26 cellular contexts compared by ENCODE assay signal in genomic region chr22:42131562-42131961, GRCh38. TPM values are rescaled to one million over a fixed set of nuclear protein-coding genes. Genes with fewer than 3 reads are reported as not detected.
DNase-seq lines count a peak whose midpoint lies in the region; ATAC-seq, FAIRE-seq and TF ChIP-seq lines count a peak whose summit lies in the region.
"Had no signal": no experiment of that assay in that cellular context is flagged by ENCODE, and none has a peak within 500 bp of the region (broad histone marks: within the 10 kb centered on the region; RNA-seq: fewer than 3 reads in every experiment).

No MANE protein-coding gene starts in this region.

- POLR2A ChIA-PET in HepG2 (lab: Yijun Ruan, JAX), result interaction anchor here (1.0 kb wide), 1 partner anchor 41 kb away, joined by 3 read pairs; the partner anchor contains the start of gene NDUFA6

- H3K27me3 Mint-ChIP-seq in activated naive CD4-positive, alpha-beta T cell treated with anti-CD3 and anti-CD28 coated beads, Interleukin-2, amount 50 U/mL, for 24 hours, result no peaks in the 10 kb centered on the region
- H3K27me3 Mint-ChIP-seq in activated T-helper 1 cell treated with anti-CD3 and anti-CD28 coated beads, Interleukin-12 subunit alpha, Interleukin-12 subunit beta, Interleukin-2, Interleukin-4 antibody, amounts not matched to agents 30 ng/mL and 10 ng/mL and 1 ng/mL, durations not matched to agents 14 hours and 24 hours and 36 hours (ENCODE audit: insufficient read depth), result no peaks in the 10 kb centered on the region
- H3K27me3 Mint-ChIP-seq in activated T-helper 17 cell treated with anti-CD3 and anti-CD28 coated beads, Interleukin-2, amount 50 U/mL, for 72 hours, result no peaks in the 10 kb centered on the region

- peak overlapping the region; percentile 38 for H3K27ac Mint-ChIP-seq in activated naive CD4-positive, alpha-beta T cell treated with anti-CD3 and anti-CD28 coated beads, Interleukin-2, amount 50 U/mL, for 24 hours
- peak overlapping the region; percentile 49 for H3K27ac Mint-ChIP-seq in activated T-helper 1 cell treated with anti-CD3 and anti-CD28 coated beads, Interleukin-12 subunit alpha, Interleukin-12 subunit beta, Interleukin-2, Interleukin-4 antibody, amounts not matched to agents 30 ng/mL and 10 ng/mL and 1 ng/mL, durations not matched to agents 14 hours and 24 hours and 36 hours
- H3K27ac Mint-ChIP-seq in activated T-helper 17 cell treated with anti-CD3 and anti-CD28 coated beads, Interleukin-2, amount 50 U/mL, for 72 hours, result no peak overlapping the region

- intact Hi-C loops in activated T-helper 1 cell treated with anti-CD3 and anti-CD28 coated beads, Interleukin-12 subunit alpha, Interleukin-12 subunit beta, Interleukin-2, Interleukin-4 antibody, amounts not matched to agents 30 ng/mL and 10 ng/mL and 1 ng/mL, durations not matched to agents 14 hours and 24 hours and 36 hours (cut with micrococcal nuclease), result no loop called here
- intact Hi-C loops in HepG2 (cut with micrococcal nuclease; ENCODE audit: unreplicated experiment), result no loop called here

- H3K27me3 ChIP-seq in HepG2 (ENCODE audit: control insufficient read depth in 1 of 2, insufficient read depth in 2 of 2, low read length in 2 of 2), result no peaks in the 10 kb centered on the region

- H3K4me1 Mint-ChIP-seq in activated naive CD4-positive, alpha-beta T cell treated with anti-CD3 and anti-CD28 coated beads, Interleukin-2, amount 50 U/mL, for 24 hours, result no peaks in the 10 kb centered on the region
- no peaks in the 10 kb centered on the region for H3K4me1 Mint-ChIP-seq in activated T-helper 1 cell treated with anti-CD3 and anti-CD28 coated beads, Interleukin-12 subunit alpha, Interleukin-12 subunit beta, Interleukin-2, Interleukin-4 antibody, amounts not matched to agents 30 ng/mL and 10 ng/mL and 1 ng/mL, durations not matched to agents 14 hours and 24 hours and 36 hours (ENCODE audit: low read depth)
- no peaks in the 10 kb centered on the region for H3K4me1 Mint-ChIP-seq in activated T-helper 17 cell treated with anti-CD3 and anti-CD28 coated beads, Interleukin-2, amount 50 U/mL, for 72 hours

- no peaks in the 10 kb centered on the region for H3K79me2 ChIP-seq in HepG2 (ENCODE audit: insufficient read depth, low read length)

- no peaks in the 10 kb centered on the region for H3K36me3 Mint-ChIP-seq in activated naive CD4-positive, alpha-beta T cell treated with anti-CD3 and anti-CD28 coated beads, Interleukin-2, amount 50 U/mL, for 24 hours
- H3K36me3 Mint-ChIP-seq in activated T-helper 1 cell treated with anti-CD3 and anti-CD28 coated beads, Interleukin-12 subunit alpha, Interleukin-12 subunit beta, Interleukin-2, Interleukin-4 antibody, amounts not matched to agents 30 ng/mL and 10 ng/mL and 1 ng/mL, durations not matched to agents 14 hours and 24 hours and 36 hours (ENCODE audit: low read depth), result peaks cover 3% of the 10 kb centered on the region
- H3K36me3 Mint-ChIP-seq in activated T-helper 17 cell treated with anti-CD3 and anti-CD28 coated beads, Interleukin-2, amount 50 U/mL, for 72 hours (ENCODE audit: low read depth), result no peaks in the 10 kb centered on the region

- CTCF ChIA-PET in HepG2 (lab: Yijun Ruan, JAX; ENCODE audit: low intra/inter-chr PET ratio, low total read pairs), result no interaction called here

- H2AFZ ChIP-seq in HepG2 (ENCODE audit: low read length), result no peak overlapping the region
- H2AFZ ChIP-seq: GM23248, PC-9 had no signal

- TF ChIP-seq CTCF in HepG2 (CRISPR knock-in tag; IDR thresholded peaks at IDR 0.05) (no peak), GM20000 (IDR thresholded peaks at IDR 0.05; ENCODE audit: extremely low read depth, missing control alignments) (no peak)

- peak overlapping the region; percentile 69 for H3K4me2 ChIP-seq in HepG2 (ENCODE audit: low read depth, low read length)
- H3K4me2 ChIP-seq: PC-9 had no signal

- BruUV-seq in HepG2 (replicated peaks; lab: Mats Ljungman, UMichigan), result no TSS peak

- in situ Hi-C loops in HepG2 (cut with HindIII; ENCODE audit: extremely low pct_ligation_motif_present, low pct_unique_long_range_greater_than_20kb), result no loop called here

- no peaks in the 10 kb centered on the region for H3K36me3 ChIP-seq in HepG2 (replicated peaks in 1 of 2; ENCODE audit: control insufficient read depth in 1 of 2, insufficient read depth in 2 of 2, low read length in 2 of 2)
- H3K36me3 ChIP-seq: HAP-1 had no signal

- WGBS in HepG2 (ENCODE audit: low lambda C conversion rate), result 21% methylated on average over 8 of the region's 8 CpGs

- no peaks in the 10 kb centered on the region for H3K9me3 Mint-ChIP-seq in activated naive CD4-positive, alpha-beta T cell treated with anti-CD3 and anti-CD28 coated beads, Interleukin-2, amount 50 U/mL, for 24 hours
- H3K9me3 Mint-ChIP-seq in activated T-helper 1 cell treated with anti-CD3 and anti-CD28 coated beads, Interleukin-12 subunit alpha, Interleukin-12 subunit beta, Interleukin-2, Interleukin-4 antibody, amounts not matched to agents 30 ng/mL and 10 ng/mL and 1 ng/mL, durations not matched to agents 14 hours and 24 hours and 36 hours, result no peaks in the 10 kb centered on the region
- no peaks in the 10 kb centered on the region for H3K9me3 Mint-ChIP-seq in activated T-helper 17 cell treated with anti-CD3 and anti-CD28 coated beads, Interleukin-2, amount 50 U/mL, for 72 hours

- DNase-seq in activated naive CD4-positive, alpha-beta T cell treated with Interleukin-2 at 50 U/mL for 16 hours, result no peak
- DNase-seq in activated T-helper 1 cell treated with anti-CD3 and anti-CD28 coated beads, Interleukin-12 subunit alpha, Interleukin-12 subunit beta, Interleukin-2, Interleukin-4 antibody, amounts not matched to agents 30 ng/mL and 10 ng/mL and 1 ng/mL, durations not matched to agents 14 hours and 24 hours and 36 hours (ENCODE audit: low spot score), result no peak
- DNase-seq in HepG2 (ENCODE audit: low spot score) (peak; percentile 37), hypothalamus (lab: John Stamatoyannopoulos, UW) (no peak), SK-N-DZ (ENCODE audit: low spot score) (no peak), GM20000 (ENCODE audit: low spot score) (no peak)
- DNase-seq: 8988T; ACHN; DMS153; DND-41; GM23248; NCI-H1048; NCI-H1417; NCI-H1694; NCI-H2029 treated with DMSO at 0.1 percent for 48 hours; NCI-H446 treated with DMSO at 0.1 percent for 48 hours; NCI-H526; NCI-H82; NK-92 treated with Interleukin-12 subunit alpha and Interleukin-12 subunit beta, amount 100 ng/mL, for 24 hours; PC-9; RPMI8226; SHP77 had no signal

- peak overlapping the region; percentile 18 to 57 (median 33); a peak in 4 of 6 replicates for H3K4me3 ChIP-seq in HepG2 (replicated peaks in 1 of 3; ENCODE audit: insufficient read depth in 1 of 3, low read depth in 2 of 3, low read length in 3 of 3)
- H3K4me3 ChIP-seq: GM23248, HAP-1, PC-9 had no signal

- FAIRE-seq in HepG2 (lab: Jason Lieb, UNC), result no peak

- no peak for TF ChIP-seq EP300 in HepG2 (IDR thresholded peaks at IDR 0.05; ENCODE audit: low read depth in 2 of 2, low read length in 2 of 2)
- no peak for TF ChIP-seq EP300 in HepG2 (CRISPR knock-in tag; IDR thresholded peaks at IDR 0.05; ENCODE audit: borderline replicate concordance)

- no peaks in the 10 kb centered on the region for H3K9me3 ChIP-seq in HepG2 (ENCODE audit: low read length)
- H3K9me3 ChIP-seq: HAP-1 had no signal

- peak overlapping the region; percentile 20 for H3K27ac ChIP-seq in HepG2 (ENCODE audit: extremely low read length, insufficient read depth, low read length)
- H3K27ac ChIP-seq: GM23248, HL-60, PC-9 had no signal

- no peak for TF ChIP-seq RAD21 in HepG2 (CRISPR knock-in tag; IDR thresholded peaks at IDR 0.05)

- H3K4me1 ChIP-seq in HepG2 (ENCODE audit: insufficient read depth, low read length), result peaks cover 32% of the 10 kb centered on the region
- H3K4me1 ChIP-seq: HAP-1 had no signal

- H3K9ac ChIP-seq in HepG2 (ENCODE audit: insufficient read depth, low read depth, low read length), result peak overlapping the region; percentile 19; the same call in 1 of the 2 replicates
- H3K9ac ChIP-seq: GM23248 had no signal

- no peaks in the 10 kb centered on the region for H4K20me1 ChIP-seq in HepG2 (ENCODE audit: insufficient read depth, low read length)

- ATAC-seq in HepG2, result peak; percentile 64
- ATAC-seq in activated T-helper 17 cell treated with anti-CD3 and anti-CD28 coated beads, Interleukin-2, amount 50 U/mL, for 72 hours (replicated peaks), result no peak

- TF ChIP-seq POLR2A in HepG2 (IDR thresholded peaks at IDR 0.05; ENCODE audit: insufficient read depth in 1 of 2, low read depth in 2 of 2, low read length in 2 of 2), result no peak

- no peak overlapping the region for H3K4me3 Mint-ChIP-seq in activated naive CD4-positive, alpha-beta T cell treated with anti-CD3 and anti-CD28 coated beads, Interleukin-2, amount 50 U/mL, for 24 hours
- no peak overlapping the region for H3K4me3 Mint-ChIP-seq in activated T-helper 1 cell treated with anti-CD3 and anti-CD28 coated beads, Interleukin-12 subunit alpha, Interleukin-12 subunit beta, Interleukin-2, Interleukin-4 antibody, amounts not matched to agents 30 ng/mL and 10 ng/mL and 1 ng/mL, durations not matched to agents 14 hours and 24 hours and 36 hours
- H3K4me3 Mint-ChIP-seq in activated T-helper 17 cell treated with anti-CD3 and anti-CD28 coated beads, Interleukin-2, amount 50 U/mL, for 72 hours, result no peak overlapping the region

RNA-seq across cellular contexts. Expression of gene CYP2D6, which starts 1.0 kb away (rescaled TPM):
- total RNA-seq in activated T-helper 1 cell treated with anti-CD3 and anti-CD28 coated beads, Interleukin-12 subunit alpha, Interleukin-12 subunit beta, Interleukin-2, Interleukin-4 antibody, amounts not matched to agents 30 ng/mL and 10 ng/mL and 1 ng/mL, durations not matched to agents 14 hours and 24 hours and 36 hours, result 4.1 and 4.6 TPM in 2 replicates
- 0.18 and 1.0 TPM in 2 replicates for total RNA-seq in HepG2 (2016; rRNA removed; fragmentation: Illumina TruSeq; extraction: Trizol)
- total RNA-seq in HepG2 (2016; cell fraction: cytosol; rRNA removed; fragmentation: Illumina TruSeq; extraction: Trizol; ENCODE audit: low read depth), result 0.53 and 0.61 TPM in 2 replicates
- total RNA-seq in HepG2 (2016; cell fraction: insoluble cytoplasmic fraction; rRNA removed; fragmentation: Illumina TruSeq; extraction: Trizol), result 0.22 and 1.2 TPM in 2 replicates
- 0.45 and 0.49 TPM in 2 replicates for total RNA-seq in HepG2 (2016; cell fraction: membrane; rRNA removed; fragmentation: Illumina TruSeq; extraction: Trizol)
- 2.1 TPM in 2 replicates for total RNA-seq in HepG2 (2016; cell fraction: nucleus; rRNA removed; fragmentation: Illumina TruSeq; extraction: Trizol)
- polyA plus RNA-seq in HepG2 (2011; rRNA removed), result 3.7 and 4.4 TPM in 2 replicates
- polyA plus RNA-seq in HepG2 (2011; cell fraction: cytosol; rRNA removed), result 1.6 and 2.3 TPM in 2 replicates
- 30.3 and 32.1 TPM in 2 replicates for polyA plus RNA-seq in HepG2 (2011; cell fraction: nucleus; rRNA removed)
- 1.9 and 2.5 TPM in 2 replicates for polyA plus RNA-seq in HepG2 (2012)
- 0.15 and 0.16 TPM in 2 replicates for polyA plus RNA-seq in HepG2 (2016; cell fraction: cytosol; fragmentation: Illumina TruSeq; extraction: Trizol; ENCODE audit: low read depth)
- polyA plus RNA-seq in HepG2 (2016; cell fraction: insoluble cytoplasmic fraction; fragmentation: Illumina TruSeq; extraction: Trizol; ENCODE audit: low read depth), result 0.16 and 0.46 TPM in 2 replicates
- 0.27 and 0.41 TPM in 2 replicates for polyA plus RNA-seq in HepG2 (2016; cell fraction: membrane; fragmentation: Illumina TruSeq; extraction: Trizol; ENCODE audit: low read depth)
- polyA plus RNA-seq in HepG2 (2016; cell fraction: nucleus; fragmentation: Illumina TruSeq; extraction: Trizol; ENCODE audit: insufficient read depth, low read depth), result 3.2 and 4.0 TPM in 2 replicates
- polyA minus RNA-seq in HepG2 (2011; rRNA and poly(A)+ RNA removed; ENCODE audit: low replicate concordance), result 1.3 and 4.2 TPM in 2 replicates
- 1.5 and 1.8 TPM in 2 replicates for polyA minus RNA-seq in HepG2 (2011; cell fraction: cytosol; rRNA and poly(A)+ RNA removed)
- 6.4 and 6.7 TPM in 2 replicates for polyA minus RNA-seq in HepG2 (2011; cell fraction: nucleus; rRNA and poly(A)+ RNA removed)
- polyA plus RNA-seq in SK-N-DZ (2014; cell fraction: cytosol; rRNA removed), result 0.14 and 0.31 TPM in 2 replicates
- polyA plus RNA-seq in SK-N-DZ (2014; cell fraction: nucleus; rRNA removed), result 11.4 and 12.4 TPM in 2 replicates
- total RNA-seq in activated T-helper 17 cell treated with anti-CD3 and anti-CD28 coated beads, Interleukin-2, amount 50 U/mL, for 72 hours, result 1 to 10 TPM; 5.5 to 6.3 TPM
- total RNA-seq: GM23248 had no signal

RNA-seq across cellular contexts. Expression of gene NDUFA6, which starts 41.0 kb away (rescaled TPM):
- 81.6 and 85.8 TPM in 2 replicates for total RNA-seq in activated T-helper 1 cell treated with anti-CD3 and anti-CD28 coated beads, Interleukin-12 subunit alpha, Interleukin-12 subunit beta, Interleukin-2, Interleukin-4 antibody, amounts not matched to agents 30 ng/mL and 10 ng/mL and 1 ng/mL, durations not matched to agents 14 hours and 24 hours and 36 hours
- total RNA-seq in HepG2 (2016; rRNA removed; fragmentation: Illumina TruSeq; extraction: Trizol), result 87.8 and 107 TPM in 2 replicates
- total RNA-seq in HepG2 (2016; cell fraction: cytosol; rRNA removed; fragmentation: Illumina TruSeq; extraction: Trizol; ENCODE audit: low read depth), result 30.3 and 32.0 TPM in 2 replicates
- total RNA-seq in HepG2 (2016; cell fraction: insoluble cytoplasmic fraction; rRNA removed; fragmentation: Illumina TruSeq; extraction: Trizol), result 97.5 and 126 TPM in 2 replicates
- 35.9 and 38.9 TPM in 2 replicates for total RNA-seq in HepG2 (2016; cell fraction: membrane; rRNA removed; fragmentation: Illumina TruSeq; extraction: Trizol)
- 42.2 and 49.2 TPM in 2 replicates for total RNA-seq in HepG2 (2016; cell fraction: nucleus; rRNA removed; fragmentation: Illumina TruSeq; extraction: Trizol)
- 64.4 and 68.5 TPM in 2 replicates for polyA plus RNA-seq in HepG2 (2011; rRNA removed)
- polyA plus RNA-seq in HepG2 (2011; cell fraction: cytosol; rRNA removed), result 57.0 and 63.1 TPM in 2 replicates
- polyA plus RNA-seq in HepG2 (2011; cell fraction: nucleus; rRNA removed), result 12.8 and 16.1 TPM in 2 replicates
- 89.3 and 94.8 TPM in 2 replicates for polyA plus RNA-seq in HepG2 (2012)
- polyA plus RNA-seq in HepG2 (2016; cell fraction: cytosol; fragmentation: Illumina TruSeq; extraction: Trizol; ENCODE audit: low read depth), result 38.8 and 39.9 TPM in 2 replicates
- polyA plus RNA-seq in HepG2 (2016; cell fraction: insoluble cytoplasmic fraction; fragmentation: Illumina TruSeq; extraction: Trizol; ENCODE audit: low read depth), result 148 TPM in 2 replicates
- 33.5 and 37.6 TPM in 2 replicates for polyA plus RNA-seq in HepG2 (2016; cell fraction: membrane; fragmentation: Illumina TruSeq; extraction: Trizol; ENCODE audit: low read depth)
- polyA plus RNA-seq in HepG2 (2016; cell fraction: nucleus; fragmentation: Illumina TruSeq; extraction: Trizol; ENCODE audit: insufficient read depth, low read depth), result 91.1 and 93.0 TPM in 2 replicates
- 16.6 and 26.0 TPM in 2 replicates for polyA minus RNA-seq in HepG2 (2011; rRNA and poly(A)+ RNA removed; ENCODE audit: low replicate concordance)
- polyA minus RNA-seq in HepG2 (2011; cell fraction: cytosol; rRNA and poly(A)+ RNA removed), result 16.4 and 21.7 TPM in 2 replicates
- 16.2 and 17.2 TPM in 2 replicates for polyA minus RNA-seq in HepG2 (2011; cell fraction: nucleus; rRNA and poly(A)+ RNA removed)
- polyA plus RNA-seq in SK-N-DZ (2014; cell fraction: cytosol; rRNA removed), result 157 and 169 TPM in 2 replicates
- polyA plus RNA-seq in SK-N-DZ (2014; cell fraction: nucleus; rRNA removed), result 115 and 120 TPM in 2 replicates
- 10 to 100 TPM; 59.1 to 81.7 TPM for total RNA-seq in activated T-helper 17 cell treated with anti-CD3 and anti-CD28 coated beads, Interleukin-2, amount 50 U/mL, for 72 hours

RNA-seq across cellular contexts. Expression of gene SMDT1, which starts 52.1 kb away (rescaled TPM):
- total RNA-seq in activated T-helper 1 cell treated with anti-CD3 and anti-CD28 coated beads, Interleukin-12 subunit alpha, Interleukin-12 subunit beta, Interleukin-2, Interleukin-4 antibody, amounts not matched to agents 30 ng/mL and 10 ng/mL and 1 ng/mL, durations not matched to agents 14 hours and 24 hours and 36 hours, result 53.9 and 58.2 TPM in 2 replicates
- 8.3 and 13.3 TPM in 2 replicates for total RNA-seq in HepG2 (2016; rRNA removed; fragmentation: Illumina TruSeq; extraction: Trizol)
- total RNA-seq in HepG2 (2016; cell fraction: cytosol; rRNA removed; fragmentation: Illumina TruSeq; extraction: Trizol; ENCODE audit: low read depth), result 5.6 and 7.0 TPM in 2 replicates
- total RNA-seq in HepG2 (2016; cell fraction: insoluble cytoplasmic fraction; rRNA removed; fragmentation: Illumina TruSeq; extraction: Trizol), result 6.8 and 9.3 TPM in 2 replicates
- total RNA-seq in HepG2 (2016; cell fraction: membrane; rRNA removed; fragmentation: Illumina TruSeq; extraction: Trizol), result 17.0 and 23.0 TPM in 2 replicates
- total RNA-seq in HepG2 (2016; cell fraction: nucleus; rRNA removed; fragmentation: Illumina TruSeq; extraction: Trizol), result 5.7 and 6.8 TPM in 2 replicates
- polyA plus RNA-seq in HepG2 (2011; rRNA removed), result 26.6 and 32.8 TPM in 2 replicates
- polyA plus RNA-seq in HepG2 (2011; cell fraction: cytosol; rRNA removed), result 47.7 and 50.1 TPM in 2 replicates
- polyA plus RNA-seq in HepG2 (2011; cell fraction: nucleus; rRNA removed), result 14.7 and 19.6 TPM in 2 replicates
- 71.3 and 72.4 TPM in 2 replicates for polyA plus RNA-seq in HepG2 (2012)
- 125 and 160 TPM in 2 replicates for polyA plus RNA-seq in HepG2 (2016; cell fraction: cytosol; fragmentation: Illumina TruSeq; extraction: Trizol; ENCODE audit: low read depth)
- polyA plus RNA-seq in HepG2 (2016; cell fraction: insoluble cytoplasmic fraction; fragmentation: Illumina TruSeq; extraction: Trizol; ENCODE audit: low read depth), result 51.2 and 59.0 TPM in 2 replicates
- polyA plus RNA-seq in HepG2 (2016; cell fraction: membrane; fragmentation: Illumina TruSeq; extraction: Trizol; ENCODE audit: low read depth), result 114 and 133 TPM in 2 replicates
- 38.0 and 39.5 TPM in 2 replicates for polyA plus RNA-seq in HepG2 (2016; cell fraction: nucleus; fragmentation: Illumina TruSeq; extraction: Trizol; ENCODE audit: insufficient read depth, low read depth)
- 9.6 and 10.3 TPM in 2 replicates for polyA minus RNA-seq in HepG2 (2011; rRNA and poly(A)+ RNA removed; ENCODE audit: low replicate concordance)
- polyA minus RNA-seq in HepG2 (2011; cell fraction: cytosol; rRNA and poly(A)+ RNA removed), result 9.8 and 10.2 TPM in 2 replicates
- polyA minus RNA-seq in HepG2 (2011; cell fraction: nucleus; rRNA and poly(A)+ RNA removed), result 8.1 and 15.5 TPM in 2 replicates
- polyA plus RNA-seq in SK-N-DZ (2014; cell fraction: cytosol; rRNA removed), result 12.4 and 19.3 TPM in 2 replicates
- polyA plus RNA-seq in SK-N-DZ (2014; cell fraction: nucleus; rRNA removed), result 6.9 and 14.3 TPM in 2 replicates
- 10 to 100 TPM; 34.7 to 66.2 TPM for total RNA-seq in activated T-helper 17 cell treated with anti-CD3 and anti-CD28 coated beads, Interleukin-2, amount 50 U/mL, for 72 hours

RNA-seq across cellular contexts. Expression of gene PHETA2, which starts 57.5 kb away (rescaled TPM):
- total RNA-seq in activated T-helper 1 cell treated with anti-CD3 and anti-CD28 coated beads, Interleukin-12 subunit alpha, Interleukin-12 subunit beta, Interleukin-2, Interleukin-4 antibody, amounts not matched to agents 30 ng/mL and 10 ng/mL and 1 ng/mL, durations not matched to agents 14 hours and 24 hours and 36 hours, result 5.6 and 5.9 TPM in 2 replicates
- 0.07 TPM in 1 of 2 replicates, not detected in the other for total RNA-seq in HepG2 (2016; rRNA removed; fragmentation: Illumina TruSeq; extraction: Trizol)
- total RNA-seq in HepG2 (2016; cell fraction: cytosol; rRNA removed; fragmentation: Illumina TruSeq; extraction: Trizol; ENCODE audit: low read depth), result not detected in 2 replicates
- total RNA-seq in HepG2 (2016; cell fraction: insoluble cytoplasmic fraction; rRNA removed; fragmentation: Illumina TruSeq; extraction: Trizol), result not detected in 2 replicates
- not detected in 2 replicates for total RNA-seq in HepG2 (2016; cell fraction: membrane; rRNA removed; fragmentation: Illumina TruSeq; extraction: Trizol)
- not detected in 2 replicates for total RNA-seq in HepG2 (2016; cell fraction: nucleus; rRNA removed; fragmentation: Illumina TruSeq; extraction: Trizol)
- not detected in 2 replicates for polyA plus RNA-seq in HepG2 (2011; rRNA removed)
- polyA plus RNA-seq in HepG2 (2011; cell fraction: cytosol; rRNA removed), result not detected in 2 replicates
- polyA plus RNA-seq in HepG2 (2011; cell fraction: nucleus; rRNA removed), result 0.05 and 0.08 TPM in 2 replicates
- polyA plus RNA-seq in HepG2 (2012), result 0.07 TPM in 1 of 2 replicates, not detected in the other
- polyA plus RNA-seq in HepG2 (2016; cell fraction: cytosol; fragmentation: Illumina TruSeq; extraction: Trizol; ENCODE audit: low read depth), result not detected in 2 replicates
- polyA plus RNA-seq in HepG2 (2016; cell fraction: insoluble cytoplasmic fraction; fragmentation: Illumina TruSeq; extraction: Trizol; ENCODE audit: low read depth), result not detected in 2 replicates
- polyA plus RNA-seq in HepG2 (2016; cell fraction: membrane; fragmentation: Illumina TruSeq; extraction: Trizol; ENCODE audit: low read depth), result not detected in 2 replicates
- polyA plus RNA-seq in HepG2 (2016; cell fraction: nucleus; fragmentation: Illumina TruSeq; extraction: Trizol; ENCODE audit: insufficient read depth, low read depth), result not detected in 2 replicates
- polyA minus RNA-seq in HepG2 (2011; rRNA and poly(A)+ RNA removed; ENCODE audit: low replicate concordance), result 4.0 TPM in 1 of 2 replicates, not detected in the other
- not detected in 2 replicates for polyA minus RNA-seq in HepG2 (2011; cell fraction: cytosol; rRNA and poly(A)+ RNA removed)
- polyA minus RNA-seq in HepG2 (2011; cell fraction: nucleus; rRNA and poly(A)+ RNA removed), result 0.25 and 0.39 TPM in 2 replicates
- polyA plus RNA-seq in SK-N-DZ (2014; cell fraction: cytosol; rRNA removed), result 0.08 and 0.16 TPM in 2 replicates
- polyA plus RNA-seq in SK-N-DZ (2014; cell fraction: nucleus; rRNA removed), result 0.29 TPM in 1 of 2 replicates, not detected in the other
- 1 to 10 TPM; 2.5 to 3.4 TPM for total RNA-seq in activated T-helper 17 cell treated with anti-CD3 and anti-CD28 coated beads, Interleukin-2, amount 50 U/mL, for 72 hours
